Comparison of ENCODE assay signal across 2 cellular contexts in the genomic region with DNA sequence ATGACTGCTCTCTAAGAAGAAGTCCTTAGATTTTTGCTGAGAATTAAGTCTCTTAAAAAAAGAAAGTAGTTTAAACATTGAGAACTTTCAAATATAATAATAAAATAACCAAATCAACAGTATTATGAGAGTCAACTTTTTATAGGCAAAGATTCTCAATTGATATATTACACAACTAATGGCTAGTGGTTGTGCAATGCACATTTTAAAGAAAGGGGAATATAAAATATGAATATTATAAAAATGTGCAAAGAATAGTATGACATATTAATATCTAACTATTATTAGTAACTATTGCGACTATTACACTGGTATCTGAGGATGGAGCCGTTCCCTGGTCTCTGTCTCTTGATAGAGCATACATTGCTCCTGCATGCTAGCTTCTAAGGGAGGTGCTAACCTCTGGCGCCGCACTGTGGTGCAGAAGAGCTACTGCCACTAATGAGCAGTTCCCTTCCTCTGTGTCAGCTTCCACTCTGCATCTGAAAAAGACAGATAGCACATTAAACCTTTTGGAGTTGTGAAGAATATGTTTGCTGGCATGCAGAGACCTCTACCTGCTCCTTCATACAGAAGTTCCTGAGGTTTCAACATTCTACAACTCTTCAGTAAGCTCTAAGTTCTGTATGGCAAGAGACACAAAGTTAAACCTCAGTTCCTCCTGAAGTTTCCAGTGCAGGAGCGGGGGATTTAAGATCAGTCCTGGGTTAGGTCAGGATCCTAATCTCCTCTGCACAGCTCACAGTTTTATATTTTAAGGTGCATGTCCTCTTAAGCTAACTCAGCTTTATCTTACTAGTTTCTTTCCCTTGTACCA.
TF ChIP-seq lines count a peak whose summit lies in the region.

No MANE protein-coding gene starts in this region.

TF ChIP-seq in HCT116, 20 proteins besides CTCF, POLR2A, EP300 and RAD21:
- TF ChIP-seq SIN3A (IDR thresholded peaks at IDR 0.05; ENCODE audit: low read depth) (no peak), TCF7L2 (IDR thresholded peaks at IDR 0.05; ENCODE audit: borderline replicate concordance, extremely low read depth, insufficient read depth, insufficient read length) (no peak), CBX3 (IDR thresholded peaks at IDR 0.05; ENCODE audit: low read depth) (0 out of 2 replicates have a peak, but pooled peaks have one; percentile 31), SRF (IDR thresholded peaks at IDR 0.05; ENCODE audit: low read depth) (no peak), POLR2AphosphoS5 (IDR thresholded peaks at IDR 0.05; ENCODE audit: low read depth, low read length) (no peak)
- TF ChIP-seq, protein P1, sequence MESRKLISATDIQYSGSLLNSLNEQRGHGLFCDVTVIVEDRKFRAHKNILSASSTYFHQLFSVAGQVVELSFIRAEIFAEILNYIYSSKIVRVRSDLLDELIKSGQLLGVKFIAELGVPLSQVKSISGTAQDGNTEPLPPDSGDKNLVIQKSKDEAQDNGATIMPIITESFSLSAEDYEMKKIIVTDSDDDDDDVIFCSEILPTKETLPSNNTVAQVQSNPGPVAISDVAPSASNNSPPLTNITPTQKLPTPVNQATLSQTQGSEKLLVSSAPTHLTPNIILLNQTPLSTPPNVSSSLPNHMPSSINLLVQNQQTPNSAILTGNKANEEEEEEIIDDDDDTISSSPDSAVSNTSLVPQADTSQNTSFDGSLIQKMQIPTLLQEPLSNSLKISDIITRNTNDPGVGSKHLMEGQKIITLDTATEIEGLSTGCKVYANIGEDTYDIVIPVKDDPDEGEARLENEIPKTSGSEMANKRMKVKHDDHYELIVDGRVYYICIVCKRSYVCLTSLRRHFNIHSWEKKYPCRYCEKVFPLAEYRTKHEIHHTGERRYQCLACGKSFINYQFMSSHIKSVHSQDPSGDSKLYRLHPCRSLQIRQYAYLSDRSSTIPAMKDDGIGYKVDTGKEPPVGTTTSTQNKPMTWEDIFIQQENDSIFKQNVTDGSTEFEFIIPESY (IDR thresholded peaks at IDR 0.05; ENCODE audit: extremely low read depth, insufficient replicate concordance, low read length): no peak
- TF ChIP-seq, protein P2, sequence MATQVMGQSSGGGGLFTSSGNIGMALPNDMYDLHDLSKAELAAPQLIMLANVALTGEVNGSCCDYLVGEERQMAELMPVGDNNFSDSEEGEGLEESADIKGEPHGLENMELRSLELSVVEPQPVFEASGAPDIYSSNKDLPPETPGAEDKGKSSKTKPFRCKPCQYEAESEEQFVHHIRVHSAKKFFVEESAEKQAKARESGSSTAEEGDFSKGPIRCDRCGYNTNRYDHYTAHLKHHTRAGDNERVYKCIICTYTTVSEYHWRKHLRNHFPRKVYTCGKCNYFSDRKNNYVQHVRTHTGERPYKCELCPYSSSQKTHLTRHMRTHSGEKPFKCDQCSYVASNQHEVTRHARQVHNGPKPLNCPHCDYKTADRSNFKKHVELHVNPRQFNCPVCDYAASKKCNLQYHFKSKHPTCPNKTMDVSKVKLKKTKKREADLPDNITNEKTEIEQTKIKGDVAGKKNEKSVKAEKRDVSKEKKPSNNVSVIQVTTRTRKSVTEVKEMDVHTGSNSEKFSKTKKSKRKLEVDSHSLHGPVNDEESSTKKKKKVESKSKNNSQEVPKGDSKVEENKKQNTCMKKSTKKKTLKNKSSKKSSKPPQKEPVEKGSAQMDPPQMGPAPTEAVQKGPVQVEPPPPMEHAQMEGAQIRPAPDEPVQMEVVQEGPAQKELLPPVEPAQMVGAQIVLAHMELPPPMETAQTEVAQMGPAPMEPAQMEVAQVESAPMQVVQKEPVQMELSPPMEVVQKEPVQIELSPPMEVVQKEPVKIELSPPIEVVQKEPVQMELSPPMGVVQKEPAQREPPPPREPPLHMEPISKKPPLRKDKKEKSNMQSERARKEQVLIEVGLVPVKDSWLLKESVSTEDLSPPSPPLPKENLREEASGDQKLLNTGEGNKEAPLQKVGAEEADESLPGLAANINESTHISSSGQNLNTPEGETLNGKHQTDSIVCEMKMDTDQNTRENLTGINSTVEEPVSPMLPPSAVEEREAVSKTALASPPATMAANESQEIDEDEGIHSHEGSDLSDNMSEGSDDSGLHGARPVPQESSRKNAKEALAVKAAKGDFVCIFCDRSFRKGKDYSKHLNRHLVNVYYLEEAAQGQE (IDR thresholded peaks at IDR 0.05; ENCODE audit: low read depth): no peak
TF ChIP-seq in HCT116: peak in this region for 1.

TF ChIP-seq in HepG2, 621 proteins besides CTCF, POLR2A, EP300 and RAD21 (continued from another document and continues in another):
- no peak for TF ChIP-seq KLF6 (CRISPR knock-in tag; IDR thresholded peaks at IDR 0.05)
- TF ChIP-seq ERF (CRISPR knock-in tag; IDR thresholded peaks at IDR 0.05): peak; percentile 26; the same call in 1 of the 2 replicates
- TF ChIP-seq XRCC5 (optimal IDR thresholded peaks at IDR 0.05; ENCODE audit: low read length): peak; percentile 87
- no peak for TF ChIP-seq NFATC3 (CRISPR knock-in tag; IDR thresholded peaks at IDR 0.05)
- TF ChIP-seq CHD4 (IDR thresholded peaks at IDR 0.05; ENCODE audit: borderline replicate concordance, low read length): no peak
- no peak for TF ChIP-seq ESRRA (CRISPR knock-in tag; IDR thresholded peaks at IDR 0.05; ENCODE audit: low read depth)
- TF ChIP-seq MAFK (conservative IDR thresholded peaks at IDR 0.05 in 1 of 2, IDR thresholded peaks at IDR 0.05 in 1 of 2; ENCODE audit: low read length in 2 of 2): no peak
- TF ChIP-seq ZNF17 (CRISPR knock-in tag; IDR thresholded peaks at IDR 0.05): no peak
- TF ChIP-seq NPAS2 (CRISPR knock-in tag; IDR thresholded peaks at IDR 0.05; ENCODE audit: borderline replicate concordance): no peak
- peak; percentile 36 for TF ChIP-seq TEAD3 (CRISPR knock-in tag; optimal IDR thresholded peaks at IDR 0.05; ENCODE audit: borderline replicate concordance)
- TF ChIP-seq RBAK (CRISPR knock-in tag; IDR thresholded peaks at IDR 0.05): no peak
- no peak for TF ChIP-seq ZNF724P (CRISPR knock-in tag; IDR thresholded peaks at IDR 0.05; ENCODE audit: borderline replicate concordance)
- no peak for TF ChIP-seq GFI1 (CRISPR knock-in tag; IDR thresholded peaks at IDR 0.05; ENCODE audit: borderline replicate concordance)
- no peak for TF ChIP-seq ZNF703 (CRISPR knock-in tag; IDR thresholded peaks at IDR 0.05; ENCODE audit: borderline replicate concordance)
- TF ChIP-seq DR1 (CRISPR knock-in tag; IDR thresholded peaks at IDR 0.05): no peak
- TF ChIP-seq, protein P3, sequence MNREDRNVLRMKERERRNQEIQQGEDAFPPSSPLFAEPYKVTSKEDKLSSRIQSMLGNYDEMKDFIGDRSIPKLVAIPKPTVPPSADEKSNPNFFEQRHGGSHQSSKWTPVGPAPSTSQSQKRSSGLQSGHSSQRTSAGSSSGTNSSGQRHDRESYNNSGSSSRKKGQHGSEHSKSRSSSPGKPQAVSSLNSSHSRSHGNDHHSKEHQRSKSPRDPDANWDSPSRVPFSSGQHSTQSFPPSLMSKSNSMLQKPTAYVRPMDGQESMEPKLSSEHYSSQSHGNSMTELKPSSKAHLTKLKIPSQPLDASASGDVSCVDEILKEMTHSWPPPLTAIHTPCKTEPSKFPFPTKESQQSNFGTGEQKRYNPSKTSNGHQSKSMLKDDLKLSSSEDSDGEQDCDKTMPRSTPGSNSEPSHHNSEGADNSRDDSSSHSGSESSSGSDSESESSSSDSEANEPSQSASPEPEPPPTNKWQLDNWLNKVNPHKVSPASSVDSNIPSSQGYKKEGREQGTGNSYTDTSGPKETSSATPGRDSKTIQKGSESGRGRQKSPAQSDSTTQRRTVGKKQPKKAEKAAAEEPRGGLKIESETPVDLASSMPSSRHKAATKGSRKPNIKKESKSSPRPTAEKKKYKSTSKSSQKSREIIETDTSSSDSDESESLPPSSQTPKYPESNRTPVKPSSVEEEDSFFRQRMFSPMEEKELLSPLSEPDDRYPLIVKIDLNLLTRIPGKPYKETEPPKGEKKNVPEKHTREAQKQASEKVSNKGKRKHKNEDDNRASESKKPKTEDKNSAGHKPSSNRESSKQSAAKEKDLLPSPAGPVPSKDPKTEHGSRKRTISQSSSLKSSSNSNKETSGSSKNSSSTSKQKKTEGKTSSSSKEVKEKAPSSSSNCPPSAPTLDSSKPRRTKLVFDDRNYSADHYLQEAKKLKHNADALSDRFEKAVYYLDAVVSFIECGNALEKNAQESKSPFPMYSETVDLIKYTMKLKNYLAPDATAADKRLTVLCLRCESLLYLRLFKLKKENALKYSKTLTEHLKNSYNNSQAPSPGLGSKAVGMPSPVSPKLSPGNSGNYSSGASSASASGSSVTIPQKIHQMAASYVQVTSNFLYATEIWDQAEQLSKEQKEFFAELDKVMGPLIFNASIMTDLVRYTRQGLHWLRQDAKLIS (CRISPR knock-in tag; IDR thresholded peaks at IDR 0.05): no peak
- TF ChIP-seq CREB1 (IDR thresholded peaks at IDR 0.05): no peak
- no peak for TF ChIP-seq CREB1 (CRISPR knock-in tag; IDR thresholded peaks at IDR 0.05)
- TF ChIP-seq ZNF441 (CRISPR knock-in tag; IDR thresholded peaks at IDR 0.05; ENCODE audit: borderline replicate concordance): no peak
- TF ChIP-seq, protein P4, sequence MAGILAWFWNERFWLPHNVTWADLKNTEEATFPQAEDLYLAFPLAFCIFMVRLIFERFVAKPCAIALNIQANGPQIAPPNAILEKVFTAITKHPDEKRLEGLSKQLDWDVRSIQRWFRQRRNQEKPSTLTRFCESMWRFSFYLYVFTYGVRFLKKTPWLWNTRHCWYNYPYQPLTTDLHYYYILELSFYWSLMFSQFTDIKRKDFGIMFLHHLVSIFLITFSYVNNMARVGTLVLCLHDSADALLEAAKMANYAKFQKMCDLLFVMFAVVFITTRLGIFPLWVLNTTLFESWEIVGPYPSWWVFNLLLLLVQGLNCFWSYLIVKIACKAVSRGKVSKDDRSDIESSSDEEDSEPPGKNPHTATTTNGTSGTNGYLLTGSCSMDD (CRISPR knock-in tag; IDR thresholded peaks at IDR 0.05): no peak
- TF ChIP-seq, protein P5, sequence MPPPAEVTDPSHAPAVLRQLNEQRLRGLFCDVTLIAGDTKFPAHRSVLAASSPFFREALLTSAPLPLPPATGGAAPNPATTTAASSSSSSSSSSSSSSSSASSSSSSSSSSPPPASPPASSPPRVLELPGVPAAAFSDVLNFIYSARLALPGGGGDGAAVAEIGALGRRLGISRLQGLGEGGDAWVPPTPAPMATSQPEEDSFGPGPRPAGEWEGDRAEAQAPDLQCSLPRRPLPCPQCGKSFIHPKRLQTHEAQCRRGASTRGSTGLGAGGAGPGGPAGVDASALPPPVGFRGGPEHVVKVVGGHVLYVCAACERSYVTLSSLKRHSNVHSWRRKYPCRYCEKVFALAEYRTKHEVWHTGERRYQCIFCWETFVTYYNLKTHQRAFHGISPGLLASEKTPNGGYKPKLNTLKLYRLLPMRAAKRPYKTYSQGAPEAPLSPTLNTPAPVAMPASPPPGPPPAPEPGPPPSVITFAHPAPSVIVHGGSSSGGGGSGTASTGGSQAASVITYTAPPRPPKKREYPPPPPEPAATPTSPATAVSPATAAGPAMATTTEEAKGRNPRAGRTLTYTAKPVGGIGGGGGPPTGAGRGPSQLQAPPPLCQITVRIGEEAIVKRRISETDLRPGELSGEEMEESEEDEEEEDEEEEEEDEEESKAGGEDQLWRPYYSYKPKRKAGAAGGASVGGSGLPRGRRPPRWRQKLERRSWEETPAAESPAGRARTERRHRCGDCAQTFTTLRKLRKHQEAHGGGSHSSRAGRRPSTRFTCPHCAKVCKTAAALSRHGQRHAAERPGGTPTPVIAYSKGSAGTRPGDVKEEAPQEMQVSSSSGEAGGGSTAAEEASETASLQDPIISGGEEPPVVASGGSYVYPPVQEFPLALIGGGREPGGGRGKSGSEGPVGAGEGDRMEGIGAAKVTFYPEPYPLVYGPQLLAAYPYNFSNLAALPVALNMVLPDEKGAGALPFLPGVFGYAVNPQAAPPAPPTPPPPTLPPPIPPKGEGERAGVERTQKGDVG (CRISPR knock-in tag; IDR thresholded peaks at IDR 0.05; ENCODE audit: borderline replicate concordance): no peak
- no peak for TF ChIP-seq DNMT3B (CRISPR knock-in tag; conservative IDR thresholded peaks at IDR 0.05)
- no peak for TF ChIP-seq YEATS2 (CRISPR knock-in tag; IDR thresholded peaks at IDR 0.05; ENCODE audit: borderline replicate concordance)
- TF ChIP-seq MIER3 (CRISPR knock-in tag; IDR thresholded peaks at IDR 0.05; ENCODE audit: borderline replicate concordance): 0 out of 2 replicates have a peak, but pooled peaks have one; percentile 22
- no peak for TF ChIP-seq JUND (CRISPR knock-in tag; IDR thresholded peaks at IDR 0.05)
- no peak for TF ChIP-seq SMARCC2 (IDR thresholded peaks at IDR 0.05)
- TF ChIP-seq, protein P6, sequence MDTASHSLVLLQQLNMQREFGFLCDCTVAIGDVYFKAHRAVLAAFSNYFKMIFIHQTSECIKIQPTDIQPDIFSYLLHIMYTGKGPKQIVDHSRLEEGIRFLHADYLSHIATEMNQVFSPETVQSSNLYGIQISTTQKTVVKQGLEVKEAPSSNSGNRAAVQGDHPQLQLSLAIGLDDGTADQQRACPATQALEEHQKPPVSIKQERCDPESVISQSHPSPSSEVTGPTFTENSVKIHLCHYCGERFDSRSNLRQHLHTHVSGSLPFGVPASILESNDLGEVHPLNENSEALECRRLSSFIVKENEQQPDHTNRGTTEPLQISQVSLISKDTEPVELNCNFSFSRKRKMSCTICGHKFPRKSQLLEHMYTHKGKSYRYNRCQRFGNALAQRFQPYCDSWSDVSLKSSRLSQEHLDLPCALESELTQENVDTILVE (CRISPR knock-in tag; IDR thresholded peaks at IDR 0.05): no peak
- no peak for TF ChIP-seq GZF1 (CRISPR knock-in tag; IDR thresholded peaks at IDR 0.05)
- TF ChIP-seq, protein P7, sequence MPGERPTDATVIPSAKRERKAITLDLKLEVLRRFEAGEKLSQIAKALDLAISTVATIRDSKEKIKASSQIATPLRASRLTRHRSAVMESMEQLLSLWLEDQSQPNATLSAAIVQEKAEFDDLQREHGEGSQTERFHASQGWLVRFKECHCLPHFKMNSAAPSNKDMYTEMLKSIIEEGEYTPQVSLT (CRISPR knock-in tag; IDR thresholded peaks at IDR 0.05; ENCODE audit: borderline replicate concordance, low read depth): no peak
- TF ChIP-seq ZEB1 (IDR thresholded peaks at IDR 0.05; ENCODE audit: insufficient replicate concordance, low read depth): no peak
- no peak for TF ChIP-seq LCORL (IDR thresholded peaks at IDR 0.05)
- TF ChIP-seq LCORL (CRISPR knock-in tag; IDR thresholded peaks at IDR 0.05): no peak
